Comparison of ENCODE assay signal across 25 cellular contexts in the genomic region with DNA sequence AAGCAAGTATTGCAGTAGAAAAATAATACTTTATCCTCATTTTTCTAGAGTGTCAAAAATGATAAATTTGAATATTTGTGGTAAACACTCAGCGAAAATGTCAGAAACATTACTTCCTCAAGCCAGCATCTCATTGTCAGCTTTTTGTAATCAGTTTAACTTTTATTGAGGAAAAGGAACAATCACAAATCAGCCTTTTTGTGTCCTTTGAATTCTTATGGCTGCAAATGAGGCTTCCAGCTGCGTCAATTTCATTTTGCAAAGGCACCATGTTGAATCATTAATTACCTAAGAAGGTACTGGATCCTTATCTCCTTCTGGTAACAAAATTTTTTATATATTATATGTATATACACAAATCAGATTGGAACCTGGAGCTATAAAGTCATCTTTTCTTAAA.
"Had no signal": no experiment of that assay in that cellular context is flagged by ENCODE, and none has a peak within 500 bp of the region (broad histone marks: within the 10 kb centered on the region; RNA-seq: fewer than 3 reads in every experiment).

No MANE protein-coding gene starts in this region.

- H3K9me3 ChIP-seq: colonic mucosa, esophagus muscularis mucosa, esophagus squamous epithelium, gastrocnemius medialis, gastroesophageal sphincter, heart left ventricle, heart right ventricle had no signal

- H3K79me2 ChIP-seq: hepatocyte had no signal

- H3K27me3 ChIP-seq: colonic mucosa, esophagus muscularis mucosa, esophagus squamous epithelium, foreskin keratinocyte, gastrocnemius medialis, gastroesophageal sphincter, heart left ventricle, heart right ventricle, hepatocyte had no signal

- H3K36me3 ChIP-seq: colonic mucosa, esophagus muscularis mucosa, esophagus squamous epithelium, gastrocnemius medialis, gastroesophageal sphincter, heart left ventricle, heart right ventricle had no signal

- H3K4me2 ChIP-seq: hepatocyte had no signal

- H3K4me1 ChIP-seq: colonic mucosa, esophagus muscularis mucosa, esophagus squamous epithelium, foreskin keratinocyte, gastrocnemius medialis, gastroesophageal sphincter, heart left ventricle, heart right ventricle had no signal

- H3K27ac ChIP-seq: colonic mucosa, coronary artery, dorsolateral prefrontal cortex, epithelial cell of prostate, esophagus muscularis mucosa, esophagus squamous epithelium, foreskin keratinocyte, gastrocnemius medialis, gastroesophageal sphincter, heart left ventricle, heart right ventricle, hepatocyte had no signal

- ATAC-seq: effector memory CD8-positive, alpha-beta T cell; esophagus mucosa; foreskin keratinocyte; gastrocnemius medialis; gastroesophageal sphincter; heart left ventricle; heart right ventricle had no signal

- H3K4me3 ChIP-seq: colonic mucosa, coronary artery, dorsolateral prefrontal cortex, esophagus muscularis mucosa, esophagus squamous epithelium, gastrocnemius medialis, gastroesophageal sphincter, heart left ventricle, heart right ventricle, hepatocyte had no signal

- H2AFZ ChIP-seq: hepatocyte had no signal

- DNase-seq: colonic mucosa; cortex of kidney; dermis blood vessel endothelial cell; dorsolateral prefrontal cortex; effector CD4-positive, alpha-beta T cell; effector CD8-positive, alpha-beta T cell; effector memory CD4-positive, alpha-beta T cell; effector memory CD8-positive, alpha-beta T cell; endodermal cell; erythroblast; esophagus squamous epithelium; foreskin fibroblast; foreskin keratinocyte; foreskin melanocyte; gastrocnemius medialis; glutamatergic neuron; head of caudate nucleus; heart left ventricle; heart right ventricle had no signal
